Comparison of ENCODE assay signal across 18 cellular contexts in genomic region chr5:156715287-156715686, GRCh38.
"Had no signal": no experiment of that assay in that cellular context is flagged by ENCODE, and none has a peak within 500 bp of the region (broad histone marks: within the 10 kb centered on the region; RNA-seq: fewer than 3 reads in every experiment).

No MANE protein-coding gene starts in this region.

- H3K36me3 ChIP-seq: ascending aorta, breast epithelium, heart right ventricle, left ventricle myocardium inferior had no signal

- H3K4me3 ChIP-seq: ascending aorta, breast epithelium, heart right ventricle, left ventricle myocardium inferior, mucosa of descending colon, skin epidermis had no signal

- H3K9me3 ChIP-seq: ascending aorta, breast epithelium, heart right ventricle, left ventricle myocardium inferior, mucosa of descending colon had no signal

- H3K27me3 ChIP-seq: ascending aorta, breast epithelium, heart right ventricle had no signal

- H3K4me1 ChIP-seq: ascending aorta, breast epithelium, left ventricle myocardium inferior had no signal

- H3K27ac ChIP-seq: ascending aorta, breast epithelium, heart right ventricle, left ventricle myocardium inferior, skin epidermis had no signal

- DNase-seq: activated CD4-positive, alpha-beta T cell treated with anti-CD3 and anti-CD28 coated beads, Interleukin-2, amount 50 U/mL, for 1 hour; activated CD4-positive, CD25-positive, alpha-beta regulatory T cell treated with anti-CD3 and anti-CD28 coated beads, Interleukin-2, amount 50 U/mL, for 72 hours; activated CD8-positive, alpha-beta memory T cell treated with anti-CD3 and anti-CD28 coated beads for 24 hours; activated CD8-positive, alpha-beta memory T cell treated with anti-CD3 and anti-CD28 coated beads, Interleukin-2, amount 50 U/mL, for 48 hours; activated gamma-delta T cell; activated T-cell treated with anti-CD3 and anti-CD28 coated beads, Interleukin-2, amount 50 U/mL, for 72 hours; cortex of kidney; erythroblast; heart right ventricle; kidney glomerular epithelial cell; left ventricle myocardium inferior; mammary epithelial cell; mucosa of descending colon; naive B cell; right cardiac atrium had no signal

- ATAC-seq: activated T-cell treated with anti-CD3 and anti-CD28 coated beads, Interleukin-2, amount 50 U/mL, for 72 hours; heart right ventricle; mucosa of descending colon; right cardiac atrium had no signal
